Comparison of ENCODE assay signal across 2 cellular contexts in genomic region chr6:82030761-82031160, GRCh38.
TF ChIP-seq lines count a peak whose summit lies in the region.

No MANE protein-coding gene starts in this region.

TF ChIP-seq in GM23338, 12 proteins besides CTCF, POLR2A, EP300 and RAD21:
- no peak for TF ChIP-seq CREB1 (CRISPR knock-in tag; IDR thresholded peaks at IDR 0.05; ENCODE audit: low read depth)
- TF ChIP-seq POLR2AphosphoS5 (IDR thresholded peaks at IDR 0.05; ENCODE audit: low read depth): no peak
- no peak for TF ChIP-seq ZNF331 (CRISPR knock-in tag; IDR thresholded peaks at IDR 0.05; ENCODE audit: low read depth)
- TF ChIP-seq NANOG (IDR thresholded peaks at IDR 0.05; ENCODE audit: borderline replicate concordance): no peak
- TF ChIP-seq JUNB (IDR thresholded peaks at IDR 0.05; ENCODE audit: unreplicated experiment): no peak
- no peak for TF ChIP-seq REST (IDR thresholded peaks at IDR 0.05; ENCODE audit: unreplicated experiment)
- TF ChIP-seq EZH2phosphoT487 (IDR thresholded peaks at IDR 0.05; ENCODE audit: unreplicated experiment): no peak
- TF ChIP-seq STAT1 (IDR thresholded peaks at IDR 0.05; ENCODE audit: unreplicated experiment): no peak
- no peak for TF ChIP-seq ZNF462 (CRISPR knock-in tag; IDR thresholded peaks at IDR 0.05)
- TF ChIP-seq EZH2 (IDR thresholded peaks at IDR 0.05; ENCODE audit: low read depth, unreplicated experiment): no peak
- no peak for TF ChIP-seq ETS1 (IDR thresholded peaks at IDR 0.05)
- TF ChIP-seq ZNF114 (CRISPR knock-in tag; IDR thresholded peaks at IDR 0.05): no peak
TF ChIP-seq in GM23338: peak in this region for 0.

TF ChIP-seq in endothelial cell of umbilical vein, 7 proteins besides CTCF, POLR2A, EP300 and RAD21:
- no peak for TF ChIP-seq MAX (IDR thresholded peaks at IDR 0.05; ENCODE audit: insufficient read depth, insufficient read length)
- TF ChIP-seq EZH2 (IDR thresholded peaks at IDR 0.05; ENCODE audit: borderline replicate concordance, low read depth, low read length, severe bottlenecking): no peak
- TF ChIP-seq POLR2AphosphoS5 (IDR thresholded peaks at IDR 0.05; ENCODE audit: insufficient read depth, low read depth, low read length): no peak
- TF ChIP-seq GATA2 (IDR thresholded peaks at IDR 0.05; ENCODE audit: insufficient read depth, insufficient read length, low read depth, low read length): no peak
- TF ChIP-seq JUN (IDR thresholded peaks at IDR 0.05; ENCODE audit: borderline replicate concordance, insufficient read depth, insufficient read length, low read depth): no peak
- no peak for TF ChIP-seq FOS (IDR thresholded peaks at IDR 0.05; ENCODE audit: borderline replicate concordance, insufficient read depth, low read length)
- TF ChIP-seq MYC (IDR thresholded peaks at IDR 0.05; ENCODE audit: low read depth, low read length): no peak
